In the genomic region with DNA sequence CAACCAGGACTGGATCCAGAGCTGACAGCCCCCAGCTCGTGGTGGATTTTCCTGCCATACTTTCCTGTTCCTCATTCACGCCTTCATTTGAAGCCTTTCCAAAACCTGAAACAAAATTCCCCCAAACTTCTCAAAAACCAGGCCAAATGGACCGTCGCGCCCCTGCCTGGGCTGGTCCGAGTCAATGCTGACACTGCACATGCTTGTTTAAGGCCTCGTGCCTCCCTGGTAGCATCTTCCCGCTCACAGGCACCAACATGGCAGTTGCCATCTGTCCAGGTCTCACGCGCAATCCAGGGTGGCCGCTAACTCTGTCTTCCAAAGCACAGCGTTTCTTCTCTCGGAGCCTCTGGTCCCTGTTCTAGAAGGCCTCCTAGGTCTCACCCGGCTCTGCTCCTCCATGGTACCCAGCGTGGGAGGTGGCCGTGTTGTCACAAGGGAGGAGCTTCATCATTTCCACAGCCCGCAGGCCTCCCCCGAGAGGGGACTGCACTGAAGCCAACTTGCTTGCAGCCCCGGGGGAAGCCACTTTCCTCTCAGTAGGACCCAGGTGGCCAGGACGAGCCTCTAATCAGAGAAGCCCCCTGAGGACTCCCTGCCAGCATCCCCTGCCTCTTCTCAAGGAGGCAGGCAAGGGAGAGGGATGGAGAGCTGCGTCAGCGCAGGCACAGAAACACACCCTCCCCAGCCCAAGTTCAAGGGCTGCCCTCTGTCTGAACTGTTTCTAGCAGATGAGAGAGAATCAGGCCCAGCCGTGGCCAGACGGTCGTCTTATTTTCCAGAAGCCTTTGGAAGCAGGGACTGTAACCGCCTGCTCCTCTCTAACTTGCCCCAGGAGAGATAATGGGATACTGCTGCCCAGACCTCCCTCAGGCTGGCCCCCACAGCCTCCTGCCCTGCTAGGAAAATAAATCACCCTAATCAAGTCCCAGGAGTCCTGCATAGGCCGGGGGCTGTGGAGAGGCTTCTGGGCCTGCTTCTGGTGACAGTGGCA, we compare ENCODE assay signal across 1 cellular context.
TF ChIP-seq lines count a peak whose summit lies in the region.

No MANE protein-coding gene starts in this region.

TF ChIP-seq in HepG2, 621 proteins besides CTCF, POLR2A, EP300 and RAD21 (continued from another document):
- TF ChIP-seq, protein P1, sequence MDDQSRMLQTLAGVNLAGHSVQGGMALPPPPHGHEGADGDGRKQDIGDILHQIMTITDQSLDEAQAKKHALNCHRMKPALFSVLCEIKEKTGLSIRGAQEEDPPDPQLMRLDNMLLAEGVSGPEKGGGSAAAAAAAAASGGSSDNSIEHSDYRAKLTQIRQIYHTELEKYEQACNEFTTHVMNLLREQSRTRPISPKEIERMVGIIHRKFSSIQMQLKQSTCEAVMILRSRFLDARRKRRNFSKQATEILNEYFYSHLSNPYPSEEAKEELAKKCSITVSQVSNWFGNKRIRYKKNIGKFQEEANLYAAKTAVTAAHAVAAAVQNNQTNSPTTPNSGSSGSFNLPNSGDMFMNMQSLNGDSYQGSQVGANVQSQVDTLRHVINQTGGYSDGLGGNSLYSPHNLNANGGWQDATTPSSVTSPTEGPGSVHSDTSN (CRISPR knock-in tag; IDR thresholded peaks at IDR 0.05; ENCODE audit: borderline replicate concordance): no peak
- TF ChIP-seq, protein P2, sequence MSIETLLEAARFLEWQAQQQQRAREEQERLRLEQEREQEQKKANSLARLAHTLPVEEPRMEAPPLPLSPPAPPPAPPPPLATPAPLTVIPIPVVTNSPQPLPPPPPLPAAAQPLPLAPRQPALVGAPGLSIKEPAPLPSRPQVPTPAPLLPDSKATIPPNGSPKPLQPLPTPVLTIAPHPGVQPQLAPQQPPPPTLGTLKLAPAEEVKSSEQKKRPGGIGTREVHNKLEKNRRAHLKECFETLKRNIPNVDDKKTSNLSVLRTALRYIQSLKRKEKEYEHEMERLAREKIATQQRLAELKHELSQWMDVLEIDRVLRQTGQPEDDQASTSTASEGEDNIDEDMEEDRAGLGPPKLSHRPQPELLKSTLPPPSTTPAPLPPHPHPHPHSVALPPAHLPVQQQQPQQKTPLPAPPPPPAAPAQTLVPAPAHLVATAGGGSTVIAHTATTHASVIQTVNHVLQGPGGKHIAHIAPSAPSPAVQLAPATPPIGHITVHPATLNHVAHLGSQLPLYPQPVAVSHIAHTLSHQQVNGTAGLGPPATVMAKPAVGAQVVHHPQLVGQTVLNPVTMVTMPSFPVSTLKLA (IDR thresholded peaks at IDR 0.05): no peak
- no peak for TF ChIP-seq SKI (IDR thresholded peaks at IDR 0.05; ENCODE audit: partially characterized antibody)
